6 cellular contexts compared by ENCODE assay signal in the genomic region with DNA sequence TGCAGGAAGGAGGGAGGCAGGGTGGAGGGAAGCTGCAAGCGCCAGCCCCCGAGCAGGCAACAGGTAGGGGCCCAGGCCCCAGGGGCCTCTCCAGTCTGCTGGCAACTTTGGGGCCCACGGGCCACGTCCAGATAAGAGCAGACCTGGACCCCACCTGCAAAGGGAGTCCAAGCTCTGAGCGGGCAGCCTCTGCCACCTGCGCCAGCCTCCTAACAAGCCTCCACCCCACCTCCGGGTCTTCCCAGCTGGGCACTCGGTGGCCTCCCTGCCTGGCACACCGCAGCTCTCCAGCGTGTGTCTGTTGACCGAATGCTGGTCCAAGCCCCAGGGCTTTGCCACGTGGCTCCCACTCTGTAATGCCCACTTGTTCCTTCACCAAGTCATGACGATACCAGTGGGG.
"Had no signal": no experiment of that assay in that cellular context is flagged by ENCODE, and none has a peak within 500 bp of the region (broad histone marks: within the 10 kb centered on the region; RNA-seq: fewer than 3 reads in every experiment).

No MANE protein-coding gene starts in this region.

- DNase-seq: H7, Kasumi-1, KG1 had no signal

- H3K4me1 ChIP-seq: HAP-1 had no signal

- H3K9me3 ChIP-seq: HAP-1 had no signal

- H3K36me3 ChIP-seq: HAP-1 had no signal

- H3K4me2 ChIP-seq: GM23338 had no signal

- ATAC-seq: GM23338, HCT116 had no signal

- H2AFZ ChIP-seq: GM23338 had no signal

- H3K4me3 ChIP-seq: GM23338, HAP-1 had no signal
